In genomic region chr22:28855355-28856094, GRCh38 we compare ENCODE assay signal across 8 cellular contexts. TPM values are rescaled to one million over a fixed set of nuclear protein-coding genes. Genes with fewer than 3 reads are reported as not detected.
DNase-seq lines count a peak whose midpoint lies in the region; ATAC-seq and TF ChIP-seq lines count a peak whose summit lies in the region.

No MANE protein-coding gene starts in this region.

- WGBS in prostate gland, result 25% methylated on average over 6 of the region's 6 CpGs

- H3K9me3 ChIP-seq in PC-3 (ENCODE audit: low read length) (no peaks in the 10 kb centered on the region), adipocyte (ENCODE audit: control insufficient read depth, low read length) (no peaks in the 10 kb centered on the region), cardiac muscle cell (ENCODE audit: low read depth) (no peaks in the 10 kb centered on the region), prostate gland (no peaks in the 10 kb centered on the region)

- H3K4me1 ChIP-seq in PC-3 (ENCODE audit: insufficient read depth, low read length) (no peaks in the 10 kb centered on the region), adipocyte (ENCODE audit: control insufficient read depth, insufficient read depth, low read length) (no peaks in the 10 kb centered on the region), cardiac muscle cell (ENCODE audit: low read depth) (no peaks in the 10 kb centered on the region), prostate gland (replicated peaks) (no peaks in the 10 kb centered on the region)

- H3K27me3 ChIP-seq in PC-3 (ENCODE audit: low read length) (no peaks in the 10 kb centered on the region), adipocyte (replicated peaks; ENCODE audit: control insufficient read depth, insufficient read depth, low read length) (no peaks in the 10 kb centered on the region), cardiac muscle cell (no peaks in the 10 kb centered on the region), prostate gland (replicated peaks; ENCODE audit: insufficient read depth) (no peaks in the 10 kb centered on the region)

- CTCF ChIA-PET in PC-3 (lab: Charles Lee), result interaction anchor here (0.5 to 1.0 kb wide), 4 partner anchors 84 to 309 kb away, joined by 3 to 14 read pairs (median 6); no protein-coding TSS in a partner anchor

- DNase-seq in DMS 273 (lab: John Stamatoyannopoulos, UW; ENCODE audit: unreplicated experiment) (peak; percentile 69), HS-27A (ENCODE audit: low read depth) (peak; percentile 20), PC-3 (peak; percentile 72), adipocyte (ENCODE audit: low read depth) (peak; percentile 85), cardiac muscle cell (ENCODE audit: low read depth in 1 of 2, low spot score in 1 of 2) (peak; percentile 71 to 83), prostate gland (ENCODE audit: low spot score) (peak; percentile 75)

- no TSS peak for BruUV-seq in PC-3 (replicated peaks; lab: Mats Ljungman, UMichigan)

- H3F3A ChIP-seq in PC-3 (ENCODE audit: low read length, unreplicated experiment), result no peaks in the 10 kb centered on the region

- no peak overlapping the region for H2AFZ ChIP-seq in PC-3 (ENCODE audit: low read length)

- no peaks in the 10 kb centered on the region for H3K36me3 ChIP-seq in PC-3 (ENCODE audit: low read depth, low read length)
- no peaks in the 10 kb centered on the region for H3K36me3 ChIP-seq in adipocyte (ENCODE audit: control insufficient read depth, insufficient read depth, low read length, severe bottlenecking)
- no peaks in the 10 kb centered on the region for H3K36me3 ChIP-seq in cardiac muscle cell
- H3K36me3 ChIP-seq in prostate gland, result no peaks in the 10 kb centered on the region

- no peak for TF ChIP-seq POLR2A in prostate gland (IDR thresholded peaks at IDR 0.05)

- no peaks in the 10 kb centered on the region for H3K9me2 ChIP-seq in PC-3 (replicated peaks; ENCODE audit: low read length)

- H3K4me3 ChIP-seq in PC-3 (ENCODE audit: low read length), result no peak overlapping the region
- H3K4me3 ChIP-seq in adipocyte (ENCODE audit: low read length), result no peak overlapping the region
- H3K4me3 ChIP-seq in cardiac muscle cell, result no peak overlapping the region
- H3K4me3 ChIP-seq in prostate gland, result no peak overlapping the region

- no peak overlapping the region for H3K4me2 ChIP-seq in PC-3 (ENCODE audit: low read length)

- TF ChIP-seq CTCF in PC-3 (conservative IDR thresholded peaks at IDR 0.05; ENCODE audit: low read depth, low read length) (peak; percentile 84), cardiac muscle cell (IDR thresholded peaks at IDR 0.05; ENCODE audit: low read depth, low read length) (peak; percentile 88), prostate gland (IDR thresholded peaks at IDR 0.05) (peak; percentile 69 to 95 (median 91))

- ATAC-seq in PC-3, result peak; percentile 57
- no peak for ATAC-seq in HG03521 (IDR thresholded peaks at IDR 0.05; ENCODE audit: unreplicated experiment)
- ATAC-seq in HG02610 (IDR thresholded peaks at IDR 0.05; ENCODE audit: unreplicated experiment), result no peak

- H4K20me1 ChIP-seq in PC-3 (ENCODE audit: low read length), result no peaks in the 10 kb centered on the region

- POLR2A ChIA-PET in PC-3 (lab: Charles Lee; ENCODE audit: unreplicated experiment), result no interaction called here

- H3K27ac ChIP-seq in PC-3 (ENCODE audit: low read length) (no peak overlapping the region), cardiac muscle cell (no peak overlapping the region), prostate gland (no peak overlapping the region)

- H3K9ac ChIP-seq in PC-3 (ENCODE audit: low read length) (no peak overlapping the region), adipocyte (ENCODE audit: low read length) (no peak overlapping the region)

- intact Hi-C loops in PC-3 (cut with micrococcal nuclease), result loop anchor here (1.0 kb wide), 1 partner anchor 185 kb away; no protein-coding TSS in a partner anchor
- intact Hi-C loops in prostate gland (cut with DNase I), result loop anchor here (2.0 to 5.0 kb wide), 2 partner anchors 185 to 297 kb away; no protein-coding TSS in a partner anchor

- H3K79me2 ChIP-seq in PC-3 (ENCODE audit: low read length), result no peaks in the 10 kb centered on the region

RNA-seq across cellular contexts. Expression of gene ZNRF3, which starts 27.8 kb away (rescaled TPM):
- 8.1 and 9.4 TPM in 2 replicates for total RNA-seq in PC-3 (2014; rRNA removed)
- total RNA-seq in cardiac muscle cell, result 35.4 and 40.4 TPM in 2 replicates
- polyA plus RNA-seq in cardiac muscle cell, result 23.8 and 25.5 TPM in 2 replicates
- total RNA-seq in prostate gland, result 10 to 100 TPM; 38.5 to 46.1 TPM

RNA-seq across cellular contexts. Expression of gene XBP1, which starts 55.2 kb away (rescaled TPM):
- total RNA-seq in PC-3 (2014; rRNA removed) (125 and 191 TPM in 2 replicates), cardiac muscle cell (96.8 and 174 TPM in 2 replicates), prostate gland (100 to 1,000 TPM; 200 to 798 TPM)
- polyA plus RNA-seq in cardiac muscle cell, result 115 and 179 TPM in 2 replicates

Comparison
In these comparisons a context has a peak if more than half of its experiments do, and no peak if none do; other contexts are left out.
1. DNase-seq: peak in every context shown above with its lines; median percentile 85 in adipocyte; 77 in cardiac muscle cell; 75 in prostate gland; 72 in PC-3; 69 in DMS 273; 20 in HS-27A.